8 cellular contexts compared by ENCODE assay signal in genomic region chr12:66131067-66131688, GRCh38. TPM values are rescaled to one million over a fixed set of nuclear protein-coding genes. Genes with fewer than 3 reads are reported as not detected.
DNase-seq lines count a peak whose midpoint lies in the region; ATAC-seq and TF ChIP-seq lines count a peak whose summit lies in the region.

No MANE protein-coding gene starts in this region.

- H3K4me1 ChIP-seq in lung (ENCODE audit: control insufficient read depth in 2 of 2, insufficient read depth in 2 of 2, low read length in 2 of 2) (peaks cover 0 to 8% of the 10 kb centered on the region in 2 donors), vagina (peaks cover 23% of the 10 kb centered on the region)

- 8% methylated on average over 11 of the region's 11 CpGs for WGBS in lung, 2 donors

- H3K9me3 ChIP-seq in lung (ENCODE audit: control insufficient read depth in 2 of 2, insufficient read depth in 1 of 2, low read length in 1 of 2) = no peaks in the 10 kb centered on the region
- no peaks in the 10 kb centered on the region for H3K9me3 ChIP-seq in vagina

- peaks cover 1% of the 10 kb centered on the region for H3K36me3 ChIP-seq in GM06990 (ENCODE audit: control insufficient read depth, insufficient read depth, low read length)
- H3K36me3 ChIP-seq in lung (ENCODE audit: control insufficient read depth in 2 of 2, insufficient read depth in 2 of 2, low read length in 2 of 2) = peaks cover 2 to 3% of the 10 kb centered on the region in 2 donors
- H3K36me3 ChIP-seq in vagina = peaks cover 0 to 18% of the 10 kb centered on the region in 2 donors

- H3K4me3 ChIP-seq in GM06990 (replicated peaks; ENCODE audit: low read depth, low read length) = peak overlapping the region; percentile 99
- H3K4me3 ChIP-seq in astrocyte of the cerebellum (ENCODE audit: low read depth, low read length) = peak overlapping the region; percentile 100
- H3K4me3 ChIP-seq in lung = peak overlapping the region; percentile 87
- peak overlapping the region; percentile 48 to 96 for H3K4me3 ChIP-seq in vagina

- H3K27me3 ChIP-seq in GM06990 (replicated peaks; ENCODE audit: control insufficient read depth, insufficient read depth, low read length) = no peaks in the 10 kb centered on the region
- no peaks in the 10 kb centered on the region for H3K27me3 ChIP-seq in lung (ENCODE audit: control insufficient read depth, insufficient read depth)
- H3K27me3 ChIP-seq in vagina = no peaks in the 10 kb centered on the region

- DNase-seq in GM06990 (ENCODE audit: extremely low read depth, insufficient read length) (no peak), astrocyte of the cerebellum (ENCODE audit: low read depth) (no peak), lung (ENCODE audit: low spot score) (no peak), vagina (ENCODE audit: extremely low spot score in 2 of 2) (no peak), hepatic stellate cell (ENCODE audit: low spot score) (no peak), SHP77 treated with DMSO at 0.1 percent for 48 hours (lab: John Stamatoyannopoulos, UW) (no peak)

- intact Hi-C loops in vagina (cut with DNase I) = no loop called here

- in situ Hi-C loops in astrocyte of the cerebellum (cut with HindIII; ENCODE audit: low sequenced_read_pairs) = no loop called here

- no peak for TF ChIP-seq CTCF in GM06990 (IDR thresholded peaks at IDR 0.05; ENCODE audit: insufficient read depth, low read length, poor library complexity, severe bottlenecking)
- no peak for TF ChIP-seq CTCF in astrocyte of the cerebellum (IDR thresholded peaks at IDR 0.05; ENCODE audit: low read depth, low read length, missing control alignments)
- TF ChIP-seq CTCF in lung (IDR thresholded peaks at IDR 0.05; ENCODE audit: control extremely low read depth, extremely low read depth) = no peak
- no peak for TF ChIP-seq CTCF in vagina (IDR thresholded peaks at IDR 0.05)

- ATAC-seq in HG03439 (IDR thresholded peaks at IDR 0.05; ENCODE audit: unreplicated experiment) (peak; percentile 15), lung (ENCODE audit: insufficient read depth, low FRiP score) (no peak), GM21619 (IDR thresholded peaks at IDR 0.05; ENCODE audit: unreplicated experiment) (no peak)

- H3K27ac ChIP-seq in lung (ENCODE audit: low read depth in 1 of 2, low read length in 1 of 2) (peak overlapping the region; percentile 69 to 89), vagina (peak overlapping the region; percentile 68)

- TF ChIP-seq POLR2A in vagina (IDR thresholded peaks at IDR 0.05) = no peak

RNA-seq across cellular contexts. Expression of gene LLPH, which starts 0.6 kb away (rescaled TPM):
- 10 to 100 TPM in 1 of 2 donors, 1 to 10 TPM in 1; 7.9 to 18.0 TPM for total RNA-seq in lung
- polyA plus RNA-seq in lung = 10 to 100 TPM; 14.4 to 25.9 TPM
- total RNA-seq in vagina = 3.9 TPM

RNA-seq across cellular contexts. Expression of gene TMBIM4, which starts 38.6 kb away (rescaled TPM):
- total RNA-seq in lung (100 to 1,000 TPM; 124 to 144 TPM), vagina (98.7 TPM)
- 100 to 1,000 TPM; 194 to 236 TPM for polyA plus RNA-seq in lung

RNA-seq across cellular contexts. Expression of gene IRAK3, which starts 57.8 kb away (rescaled TPM):
- 10 to 100 TPM; 47.8 to 77.2 TPM for total RNA-seq in lung
- polyA plus RNA-seq in lung = 10 to 100 TPM in 1 of 2 donors, 1 to 10 TPM in 1; 7.8 to 54.5 TPM
- total RNA-seq in vagina = 23.1 TPM
